ENCODE assay signal across 9 cellular contexts in genomic region chr1:89274431-89274857, GRCh38. TPM values are rescaled to one million over a fixed set of nuclear protein-coding genes. Genes with fewer than 3 reads are reported as not detected.
A peak's percentile ranks its signal among the peaks of the same experiment; 100 is the strongest.
DNase-seq lines count a peak whose midpoint lies in the region; ATAC-seq and TF ChIP-seq lines count a peak whose summit lies in the region.
"Had no signal": no experiment of that assay in that cellular context is flagged by ENCODE, and none has a peak within 500 bp of the region (broad histone marks: within the 10 kb centered on the region; RNA-seq: fewer than 3 reads in every experiment).

No MANE protein-coding gene starts in this region.

- no peak overlapping the region for H3K4me3 ChIP-seq in ovary

- no peak for TF ChIP-seq CTCF in ovary (IDR thresholded peaks at IDR 0.05)

- no peaks in the 10 kb centered on the region for H3K9me3 ChIP-seq in ovary

- peak overlapping the region in 1 of 2 donors; percentile 64 for H3K27ac ChIP-seq in ovary

- WGBS in ovary, 3 donors, result 4 to 15% (median 11%) methylated on average over 2 of the region's 2 CpGs

- no peaks in the 10 kb centered on the region for H3K27me3 ChIP-seq in ovary

- intact Hi-C loops in ovary (cut with DNase I), result loop anchor here in 1 of 4 donors (10.0 kb wide), 1 partner anchor 80 kb away; the partner anchor contains the start of gene GBP4

- ATAC-seq in GM21515 (IDR thresholded peaks at IDR 0.05; ENCODE audit: unreplicated experiment) (no peak), HG02973 (IDR thresholded peaks at IDR 0.05; ENCODE audit: unreplicated experiment) (no peak), HG03280 (IDR thresholded peaks at IDR 0.05; ENCODE audit: unreplicated experiment) (no peak)

- peak; percentile 87 for DNase-seq in GM04503 (ENCODE audit: low read depth)
- peak; percentile 80 for DNase-seq in NCI-H226
- peak; percentile 37 to 53 for DNase-seq in dermis microvascular lymphatic vessel endothelial cell (ENCODE audit: low read depth in 2 of 2)
- peak in 3 of 5 donors; percentile 25 to 38 (median 37) for DNase-seq in ovary
- DNase-seq in activated gamma-delta T cell treated with Interleukin-2 at 50 U/mL for 16 hours, result no peak
- DNase-seq: NCI-H146 had no signal

- TF ChIP-seq EP300 in ovary (IDR thresholded peaks at IDR 0.05), result peak; percentile 8

- no peaks in the 10 kb centered on the region for H3K4me1 ChIP-seq in ovary (ENCODE audit: insufficient read depth)

- TF ChIP-seq POLR2A in ovary (IDR thresholded peaks at IDR 0.05), result no peak

- no peaks in the 10 kb centered on the region for H3K36me3 ChIP-seq in ovary

RNA-seq across cellular contexts. Expression of gene GBP5, which starts 1.8 kb away (rescaled TPM):
- total RNA-seq in dermis microvascular lymphatic vessel endothelial cell (0.25 and 0.26 TPM in 2 replicates), ovary (1 to 10 TPM; 1.0 to 3.2 (median 1.4) TPM)
- polyA plus RNA-seq in ovary, result 1 to 10 TPM in 1 of 2 donors, under 1 TPM in 1; 0.77 to 8.6 TPM
